In genomic region chr4:71685975-71686374, GRCh38 we compare ENCODE assay signal across 29 cellular contexts.
"Had no signal": no experiment of that assay in that cellular context is flagged by ENCODE, and none has a peak within 500 bp of the region (broad histone marks: within the 10 kb centered on the region; RNA-seq: fewer than 3 reads in every experiment).

No MANE protein-coding gene starts in this region.

- H3K27me3 Mint-ChIP-seq: progenitor cell of endocrine pancreas had no signal

- H3K9ac ChIP-seq: neural progenitor cell had no signal

- H2AFZ ChIP-seq: neural progenitor cell had no signal

- DNase-seq: naive thymus-derived CD4-positive, alpha-beta T cell; natural killer cell; occipital lobe; ovary; psoas muscle; right cardiac atrium; right lobe of liver; sigmoid colon; small intestine; stimulated activated CD4-positive, alpha-beta T cell treated with anti-CD3 and anti-CD28 coated beads, Interleukin-12 subunit alpha, Interleukin-12 subunit beta, amount 100 ng/mL, for 4 hours; stimulated activated CD4-positive, alpha-beta T cell treated with anti-CD3 and anti-CD28 coated beads, Interleukin-1b, Interleukin-23, amount 100 ng/mL, for 48 hours; stimulated activated CD4-positive, alpha-beta T cell treated with anti-CD3 and anti-CD28 coated beads, Interleukin-4, amount 100 ng/mL, for 1 hour; stimulated activated CD4-positive, alpha-beta T cell treated with anti-CD3 and anti-CD28 coated beads, Interleukin-4, amount 100 ng/mL, for 4 hours; stimulated activated CD8-positive, alpha-beta memory T cell treated with anti-CD3 and anti-CD28 coated beads, Interleukin-4, amount 100 ng/mL, for 48 hours; stimulated activated naive CD4-positive, alpha-beta T cell; stimulated activated naive CD8-positive, alpha-beta T cell treated with anti-CD3 and anti-CD28 coated beads, Interleukin-15, amount 100 ng/mL, for 72 hours; stimulated activated naive CD8-positive, alpha-beta T cell treated with anti-CD3 and anti-CD28 coated beads, Interleukin-15, Interleukin-2, amounts not matched to agents 100 U/mL and 50 U/mL, for 24 hours; substantia nigra; testis; trophoblast cell; upper lobe of left lung had no signal

- H3K27ac ChIP-seq: neural progenitor cell, ovary, psoas muscle, right lobe of liver, sigmoid colon, suprapubic skin, testis, tibial nerve, upper lobe of left lung, vagina had no signal

- H3K4me3 ChIP-seq: neural progenitor cell, ovary, psoas muscle, right lobe of liver, sigmoid colon, suprapubic skin, testis, tibial nerve, upper lobe of left lung, vagina had no signal

- H3K4me2 ChIP-seq: neural progenitor cell had no signal

- H3K27ac Mint-ChIP-seq: naive thymus-derived CD4-positive, alpha-beta T cell; natural killer cell; nephron; neural progenitor cell; progenitor cell of endocrine pancreas; stimulated activated memory B cell treated with anti-CD40 and anti-IgM and Interleukin-4, amounts not matched to agents 10 μg/mL and 1 μg/mL and 100 μg/mL, for 72 hours; stimulated activated naive CD8-positive, alpha-beta T cell treated with anti-CD3 and anti-CD28 coated beads, Interleukin-15, amount 100 ng/mL, for 72 hours had no signal

- FAIRE-seq: small intestine, urothelium cell line had no signal

- H3K36me3 ChIP-seq: neural progenitor cell, ovary, right lobe of liver, sigmoid colon, suprapubic skin, tibial nerve, upper lobe of left lung, vagina had no signal

- H3K4me1 Mint-ChIP-seq: natural killer cell; nephron; neural progenitor cell; stimulated activated memory B cell treated with anti-CD40 and anti-IgM and Interleukin-4, amounts not matched to agents 10 μg/mL and 1 μg/mL and 100 μg/mL, for 72 hours; stimulated activated naive CD8-positive, alpha-beta T cell treated with anti-CD3 and anti-CD28 coated beads, Interleukin-15, amount 100 ng/mL, for 72 hours had no signal

- H3K9me3 Mint-ChIP-seq: natural killer cell; nephron; neural progenitor cell; stimulated activated memory B cell treated with anti-CD40 and anti-IgM and Interleukin-4, amounts not matched to agents 10 μg/mL and 1 μg/mL and 100 μg/mL, for 72 hours; stimulated activated naive CD8-positive, alpha-beta T cell treated with anti-CD3 and anti-CD28 coated beads, Interleukin-15, amount 100 ng/mL, for 72 hours had no signal

- H3K27me3 ChIP-seq: neural progenitor cell, ovary, right lobe of liver, sigmoid colon, suprapubic skin, testis, tibial nerve, upper lobe of left lung, vagina had no signal

- H3K4me3 Mint-ChIP-seq: naive thymus-derived CD4-positive, alpha-beta T cell; natural killer cell; nephron; neural progenitor cell; stimulated activated memory B cell treated with anti-CD40 and anti-IgM and Interleukin-4, amounts not matched to agents 10 μg/mL and 1 μg/mL and 100 μg/mL, for 72 hours; stimulated activated naive CD8-positive, alpha-beta T cell treated with anti-CD3 and anti-CD28 coated beads, Interleukin-15, amount 100 ng/mL, for 72 hours had no signal

- H3K4me1 ChIP-seq: neural progenitor cell, psoas muscle, right lobe of liver, sigmoid colon, suprapubic skin, testis, tibial nerve, upper lobe of left lung, vagina had no signal

- H3K36me3 Mint-ChIP-seq: naive thymus-derived CD4-positive, alpha-beta T cell; natural killer cell; neural progenitor cell; stimulated activated memory B cell treated with anti-CD40 and anti-IgM and Interleukin-4, amounts not matched to agents 10 μg/mL and 1 μg/mL and 100 μg/mL, for 72 hours had no signal

- ATAC-seq: naive thymus-derived CD4-positive, alpha-beta T cell; natural killer cell; psoas muscle; right cardiac atrium; right lobe of liver; stimulated activated memory B cell treated with anti-CD40 and anti-IgM and Interleukin-4, amounts not matched to agents 10 μg/mL and 1 μg/mL and 100 μg/mL, for 72 hours; stimulated activated naive CD8-positive, alpha-beta T cell treated with anti-CD3 and anti-CD28 coated beads, Interleukin-15, amount 100 ng/mL, for 72 hours; stimulated activated naive CD8-positive, alpha-beta T cell treated with anti-CD3 and anti-CD28 coated beads, Interleukin-15, Interleukin-2, amounts not matched to agents 100 U/mL and 50 U/mL, for 24 hours had no signal

- H3K9me3 ChIP-seq: ovary, psoas muscle, right lobe of liver, sigmoid colon, suprapubic skin, testis, tibial nerve, upper lobe of left lung, vagina had no signal
